In genomic region chr11:12124306-12124705, GRCh38 we compare ENCODE assay signal across 1 cellular context.
TF ChIP-seq lines count a peak whose summit lies in the region.

No MANE protein-coding gene starts in this region.

TF ChIP-seq in K562, 482 proteins besides CTCF, POLR2A, EP300 and RAD21 (continued from another document and continues in another):
- TF ChIP-seq ZNF512 (tag; IDR thresholded peaks at IDR 0.05) (0 out of 2 replicates have a peak, but pooled peaks have one; percentile 12), PRDM10 (IDR thresholded peaks at IDR 0.05; ENCODE audit: partially characterized antibody) (no peak), SETDB1 (IDR thresholded peaks at IDR 0.05; ENCODE audit: low read length) (no peak), CEBPZ (IDR thresholded peaks at IDR 0.05; ENCODE audit: borderline replicate concordance, low read depth, low read length) (no peak), GTF2B (IDR thresholded peaks at IDR 0.05; ENCODE audit: extremely low read depth, insufficient read length) (no peak), ZBTB9 (CRISPR knock-in tag; IDR thresholded peaks at IDR 0.05) (peak; percentile 65), HNRNPK (IDR thresholded peaks at IDR 0.05; ENCODE audit: low read depth, low read length, poor library complexity, severe bottlenecking) (no peak), EP400 (IDR thresholded peaks at IDR 0.05) (no peak), HSF4 (CRISPR knock-in tag; IDR thresholded peaks at IDR 0.05; ENCODE audit: borderline replicate concordance) (0 out of 2 replicates have a peak, but pooled peaks have one; percentile 9), RHOXF2B (CRISPR knock-in tag; conservative IDR thresholded peaks at IDR 0.05) (no peak), ZNF175 (CRISPR knock-in tag; IDR thresholded peaks at IDR 0.05; ENCODE audit: low read depth) (peak; percentile 71; the same call in 1 of the 2 replicates), TEAD1 (CRISPR knock-in tag; IDR thresholded peaks at IDR 0.05) (no peak), CBFA2T3 (IDR thresholded peaks at IDR 0.05) (no peak), ERF (CRISPR knock-in tag; IDR thresholded peaks at IDR 0.05) (0 out of 2 replicates have a peak, but pooled peaks have one; percentile 22), DMBX1 (CRISPR knock-in tag; IDR thresholded peaks at IDR 0.05; ENCODE audit: borderline replicate concordance) (peak; percentile 40; the same call in 1 of the 2 replicates), KLF13 (tag; IDR thresholded peaks at IDR 0.05; ENCODE audit: borderline replicate concordance, low read depth) (no peak), LARP7 (IDR thresholded peaks at IDR 0.05) (no peak), RUNX1 (IDR thresholded peaks at IDR 0.05; ENCODE audit: low read depth) (no peak), ZNF79 (CRISPR knock-in tag; IDR thresholded peaks at IDR 0.05; ENCODE audit: low read depth) (no peak), YBX1 (IDR thresholded peaks at IDR 0.05) (no peak), ZFP91 (CRISPR knock-in tag; IDR thresholded peaks at IDR 0.05) (no peak), HOMEZ (CRISPR knock-in tag; IDR thresholded peaks at IDR 0.05) (0 out of 2 replicates have a peak, but pooled peaks have one; percentile 61), MTA1 (IDR thresholded peaks at IDR 0.05; ENCODE audit: borderline replicate concordance) (no peak), RBM34 (IDR thresholded peaks at IDR 0.05; ENCODE audit: borderline replicate concordance, insufficient read depth, low read length) (no peak), ZNF431 (CRISPR knock-in tag; IDR thresholded peaks at IDR 0.05) (no peak), ZNF134 (CRISPR knock-in tag; conservative IDR thresholded peaks at IDR 0.05) (peak; percentile 37; the same call in 1 of the 2 replicates), FOXM1 (IDR thresholded peaks at IDR 0.05; ENCODE audit: low read depth) (no peak), FOXM1 (CRISPR knock-in tag; IDR thresholded peaks at IDR 0.05; ENCODE audit: low read depth) (no peak), ETS1 (conservative IDR thresholded peaks at IDR 0.05; ENCODE audit: control insufficient read depth, low read depth, low read length) (no peak), IRF9 (tag; IDR thresholded peaks at IDR 0.05) (no peak), SMC3 (conservative IDR thresholded peaks at IDR 0.05; ENCODE audit: insufficient read depth, low read depth, low read length) (no peak), ELF1 (tag; IDR thresholded peaks at IDR 0.05) (0 out of 2 replicates have a peak, but pooled peaks have one; percentile 23), ZNF263 (CRISPR knock-in tag; IDR thresholded peaks at IDR 0.05; ENCODE audit: borderline replicate concordance) (no peak), RFX1 (IDR thresholded peaks at IDR 0.05) (no peak), MAX (CRISPR knock-in tag; IDR thresholded peaks at IDR 0.05) (no peak)
